ENCODE assay signal across 17 cellular contexts in the genomic region with DNA sequence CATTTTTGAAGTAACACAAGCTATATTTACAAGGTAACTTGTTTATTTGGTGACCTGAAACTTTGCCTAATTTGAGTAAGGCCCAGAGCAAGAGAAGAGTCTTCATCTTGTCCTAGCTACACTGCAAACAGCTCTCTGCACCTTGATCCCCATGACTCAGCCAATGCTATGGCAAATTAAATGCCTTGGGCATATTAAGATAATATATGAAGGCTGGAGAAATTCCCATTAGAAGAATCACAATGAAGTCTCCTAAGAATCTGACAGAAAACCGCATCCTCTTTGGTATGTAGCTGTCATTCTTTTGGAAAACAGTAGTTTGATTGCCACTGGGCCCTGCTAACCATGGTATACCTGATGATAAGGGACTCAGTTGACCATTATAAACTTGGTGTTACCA.
"Had no signal": no experiment of that assay in that cellular context is flagged by ENCODE, and none has a peak within 500 bp of the region (broad histone marks: within the 10 kb centered on the region; RNA-seq: fewer than 3 reads in every experiment).

No MANE protein-coding gene starts in this region.

- H3K4me1 Mint-ChIP-seq: activated naive CD8-positive, alpha-beta T cell treated with anti-CD3 and anti-CD28 coated beads, Interleukin-2, amount 50 U/mL, for 24 hours; activated T-helper 17 cell treated with anti-CD3 and anti-CD28 coated beads, Interleukin-2, amount 50 U/mL, for 72 hours; nephron had no signal

- H3K27me3 Mint-ChIP-seq: activated naive CD8-positive, alpha-beta T cell treated with anti-CD3 and anti-CD28 coated beads, Interleukin-2, amount 50 U/mL, for 24 hours; activated T-helper 17 cell treated with anti-CD3 and anti-CD28 coated beads, Interleukin-2, amount 50 U/mL, for 72 hours had no signal

- H3K9me3 ChIP-seq: tibial nerve had no signal

- H3K4me3 ChIP-seq: right atrium auricular region, tibial nerve had no signal

- DNase-seq: activated CD4-positive, CD25-positive, alpha-beta regulatory T cell treated with anti-CD3 and anti-CD28 coated beads, Interleukin-2, amount 50 U/mL, for 72 hours; activated naive CD4-positive, alpha-beta T cell treated with Interleukin-2 at 50 U/mL for 16 hours; activated naive CD8-positive, alpha-beta T cell treated with anti-CD3 and anti-CD28 coated beads, Interleukin-2, amount 50 U/mL, for 24 hours; hypothalamus; kidney glomerular epithelial cell; left ventricle myocardium superior; mesendoderm; nucleus accumbens; small intestine; stimulated activated CD4-positive, alpha-beta T cell treated with anti-CD3 and anti-CD28 coated beads, Interleukin-4, amount 100 ng/mL, for 24 hours; stimulated activated naive CD4-positive, alpha-beta T cell treated with Interleukin-2 at 50 U/mL for 16 hours; substantia nigra had no signal

- H3K4me1 ChIP-seq: right atrium auricular region had no signal

- H3K4me3 Mint-ChIP-seq: activated naive CD8-positive, alpha-beta T cell treated with anti-CD3 and anti-CD28 coated beads, Interleukin-2, amount 50 U/mL, for 24 hours; activated T-helper 17 cell treated with anti-CD3 and anti-CD28 coated beads, Interleukin-2, amount 50 U/mL, for 72 hours; nephron had no signal

- H3K27me3 ChIP-seq: right atrium auricular region, tibial nerve had no signal

- H3K36me3 ChIP-seq: right atrium auricular region, tibial nerve had no signal

- H3K27ac Mint-ChIP-seq: activated naive CD8-positive, alpha-beta T cell treated with anti-CD3 and anti-CD28 coated beads, Interleukin-2, amount 50 U/mL, for 24 hours; activated T-helper 17 cell treated with anti-CD3 and anti-CD28 coated beads, Interleukin-2, amount 50 U/mL, for 72 hours; nephron had no signal

- H3K9me3 Mint-ChIP-seq: activated T-helper 17 cell treated with anti-CD3 and anti-CD28 coated beads, Interleukin-2, amount 50 U/mL, for 72 hours had no signal

- FAIRE-seq: endometrium, small intestine had no signal

- H3K27ac ChIP-seq: right atrium auricular region, tibial nerve had no signal
